Comparison of ENCODE assay signal across 1 cellular context in the genomic region with DNA sequence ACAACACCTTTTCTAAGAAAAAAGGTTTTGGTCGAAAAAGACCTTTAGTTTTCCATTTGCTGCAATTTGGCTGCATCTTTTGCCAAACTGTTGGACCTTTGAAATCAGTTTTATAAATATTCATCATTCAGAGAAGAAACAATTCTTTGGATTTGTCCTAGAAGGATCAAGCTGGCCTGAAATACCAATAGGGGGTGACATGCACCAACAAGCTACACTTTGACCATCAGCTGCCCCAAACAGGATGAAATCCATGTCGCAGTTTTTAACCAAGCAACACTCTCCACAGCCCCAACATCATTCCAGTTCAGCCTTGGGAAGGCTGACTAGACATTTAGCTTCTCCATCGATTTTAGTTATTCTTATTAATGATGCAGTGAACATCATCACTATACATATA.
TF ChIP-seq lines count a peak whose summit lies in the region.

No MANE protein-coding gene starts in this region.

TF ChIP-seq in HepG2, 621 proteins besides CTCF, POLR2A, EP300 and RAD21:
- TF ChIP-seq STAG1 (CRISPR knock-in tag; IDR thresholded peaks at IDR 0.05) (peak; percentile 43), NFIB (CRISPR knock-in tag; IDR thresholded peaks at IDR 0.05; ENCODE audit: borderline replicate concordance) (no peak), ZKSCAN5 (CRISPR knock-in tag; IDR thresholded peaks at IDR 0.05) (no peak), ZNF7 (CRISPR knock-in tag; IDR thresholded peaks at IDR 0.05) (no peak), ZBTB1 (CRISPR knock-in tag; IDR thresholded peaks at IDR 0.05; ENCODE audit: borderline replicate concordance) (no peak)
- TF ChIP-seq, protein P1, sequence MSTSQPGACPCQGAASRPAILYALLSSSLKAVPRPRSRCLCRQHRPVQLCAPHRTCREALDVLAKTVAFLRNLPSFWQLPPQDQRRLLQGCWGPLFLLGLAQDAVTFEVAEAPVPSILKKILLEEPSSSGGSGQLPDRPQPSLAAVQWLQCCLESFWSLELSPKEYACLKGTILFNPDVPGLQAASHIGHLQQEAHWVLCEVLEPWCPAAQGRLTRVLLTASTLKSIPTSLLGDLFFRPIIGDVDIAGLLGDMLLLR (CRISPR knock-in tag; IDR thresholded peaks at IDR 0.05) = no peak
